Comparison of ENCODE assay signal across 15 cellular contexts in genomic region chr11:83272627-83273026, GRCh38. TPM values are rescaled to one million over a fixed set of nuclear protein-coding genes. Genes with fewer than 3 reads are reported as not detected.
DNase-seq lines count a peak whose midpoint lies in the region; ATAC-seq and TF ChIP-seq lines count a peak whose summit lies in the region.
"Had no signal": no experiment of that assay in that cellular context is flagged by ENCODE, and none has a peak within 500 bp of the region (broad histone marks: within the 10 kb centered on the region; RNA-seq: fewer than 3 reads in every experiment).

No MANE protein-coding gene starts in this region.

- no peaks in the 10 kb centered on the region for H3K4me1 Mint-ChIP-seq in glutamatergic neuron (ENCODE audit: low read depth, unreplicated experiment)

- intact Hi-C loops in heart left ventricle (cut with DNase I), result no loop called here

- H3K4me3 ChIP-seq in retinal pigment epithelial cell (ENCODE audit: low read length), result no peak overlapping the region
- no peak overlapping the region for H3K4me3 ChIP-seq in BE2C (ENCODE audit: low read depth, low read length)
- no peak overlapping the region for H3K4me3 ChIP-seq in heart left ventricle

- TF ChIP-seq POLR2A in heart left ventricle (IDR thresholded peaks at IDR 0.05), result no peak

- H3K27ac Mint-ChIP-seq in glutamatergic neuron (ENCODE audit: unreplicated experiment), result no peak overlapping the region
- H3K27ac Mint-ChIP-seq: T-cell had no signal

- no peak overlapping the region for H3K4me3 Mint-ChIP-seq in glutamatergic neuron (ENCODE audit: unreplicated experiment)
- H3K4me3 Mint-ChIP-seq: T-cell had no signal

- peak; percentile 32 for ATAC-seq in esophagus mucosa
- no peak for ATAC-seq in heart left ventricle
- ATAC-seq: right cardiac atrium, T-cell had no signal

- H3K27ac ChIP-seq in heart left ventricle, result no peak overlapping the region

- H3K27me3 Mint-ChIP-seq in glutamatergic neuron (ENCODE audit: unreplicated experiment), result no peaks in the 10 kb centered on the region
- H3K27me3 Mint-ChIP-seq: T-cell had no signal

- TF ChIP-seq CTCF in retinal pigment epithelial cell (conservative IDR thresholded peaks at IDR 0.05; ENCODE audit: low read depth, low read length) (no peak), glutamatergic neuron (IDR thresholded peaks at IDR 0.05; ENCODE audit: partially characterized antibody, unreplicated experiment) (no peak), BE2C (IDR thresholded peaks at IDR 0.05; ENCODE audit: low read depth, low read length) (no peak), heart left ventricle (IDR thresholded peaks at IDR 0.05) (no peak)

- H3K9me3 Mint-ChIP-seq in glutamatergic neuron (ENCODE audit: unreplicated experiment), result peaks cover 3% of the 10 kb centered on the region

- H3K36me3 Mint-ChIP-seq in glutamatergic neuron (ENCODE audit: unreplicated experiment), result peaks cover 17% of the 10 kb centered on the region

- H3K36me3 ChIP-seq in BE2C (peaks cover 20% of the 10 kb centered on the region), heart left ventricle (peaks cover 0 to 88% (median 74%) of the 10 kb centered on the region in 9 donors)

- H3K4me1 ChIP-seq in BE2C (no peaks in the 10 kb centered on the region), heart left ventricle (no peaks in the 10 kb centered on the region)

- DNase-seq in GM04503 (ENCODE audit: low read depth) (peak; percentile 54), RPMI7951 (ENCODE audit: low read depth) (peak; percentile 50), retinal pigment epithelial cell (ENCODE audit: low read depth) (peak; percentile 43), glutamatergic neuron (no peak), BE2C (no peak), heart left ventricle (no peak)
- DNase-seq in stimulated activated CD4-positive, alpha-beta T cell treated with anti-CD3 and anti-CD28 coated beads, Interleukin-4, amount 100 ng/mL, for 4 hours, result no peak
- DNase-seq: activated CD4-positive, alpha-beta T cell treated with anti-CD3 and anti-CD28 coated beads for 4 hours; activated effector memory CD4-positive, alpha-beta T cell treated with anti-CD3 and anti-CD28 coated beads, Interleukin-2, amount 50 U/mL, for 16 hours; Calu3; MV-4-11; NCI-H2227 treated with DMSO at 0.1 percent for 48 hours; right cardiac atrium; T-cell had no signal

- H3K9me3 ChIP-seq in BE2C, result no peaks in the 10 kb centered on the region
- H3K9me3 ChIP-seq in heart left ventricle, result peaks cover 0 to 10% (median 0%) of the 10 kb centered on the region in 12 donors

- H3K27me3 ChIP-seq in BE2C (no peaks in the 10 kb centered on the region), heart left ventricle (no peaks in the 10 kb centered on the region)

RNA-seq across cellular contexts. Expression of gene CCDC90B, which starts 13.5 kb away (rescaled TPM):
- total RNA-seq in RPMI7951 (2014; rRNA removed; shearing (Covaris generic)), result 71.1 and 72.8 TPM in 2 replicates
- total RNA-seq in esophagus mucosa (20.5 TPM), glutamatergic neuron (ENCODE audit: unreplicated experiment) (61.3 TPM), heart left ventricle (10 to 100 TPM; 18.0 to 31.7 (median 26.7) TPM)
- polyA plus RNA-seq in BE2C (2012; ENCODE audit: insufficient read depth, insufficient read length, low read depth), result 16.5 TPM
- polyA plus RNA-seq in heart left ventricle, result 10 to 100 TPM; 17.9 to 30.3 TPM

Comparison
In these comparisons a context has a peak if more than half of its experiments do, and no peak if none do; other contexts are left out.
1. DNase-seq: peak in GM04503 (single experiment), RPMI7951 (single experiment) and retinal pigment epithelial cell (single experiment); none in stimulated activated CD4-positive, alpha-beta T cell treated with anti-CD3 and anti-CD28 coated beads, Interleukin-4, amount 100 ng/mL, for 4 hours (0 of 2), glutamatergic neuron (single experiment), BE2C (single experiment) and heart left ventricle (0 of 5).